ENCODE assay signal across 34 cellular contexts in genomic region chr11:60854140-60854846, GRCh38. TPM values are rescaled to one million over a fixed set of nuclear protein-coding genes. Genes with fewer than 3 reads are reported as not detected.
DNase-seq lines count a peak whose midpoint lies in the region; ATAC-seq, FAIRE-seq and TF ChIP-seq lines count a peak whose summit lies in the region.
"Had no signal": no experiment of that assay in that cellular context is flagged by ENCODE, and none has a peak within 500 bp of the region (broad histone marks: within the 10 kb centered on the region; RNA-seq: fewer than 3 reads in every experiment).

No MANE protein-coding gene starts in this region.

- FAIRE-seq in astrocyte (lab: Jason Lieb, UNC), result no peak
- FAIRE-seq: A549, endometrium had no signal

- 69 to 74% (median 71%) methylated on average over 8 of the region's 8 CpGs for WGBS in heart left ventricle, 4 donors
- WGBS in trophoblast cell (ENCODE audit: extremely low coverage, insufficient coverage, insufficient read length), result no CpG with 5 or more reads among the region's 8 CpGs

- intact Hi-C loops in heart left ventricle (cut with DNase I) (no loop called here), Right ventricle myocardium superior (cut with DNase I) (no loop called here)

- H3K14ac ChIP-seq in trophoblast cell (ENCODE audit: low read length), result no peak overlapping the region

- H4K12ac ChIP-seq in trophoblast cell (ENCODE audit: low read depth, low read length), result no peak overlapping the region

- no peak overlapping the region for H4K91ac ChIP-seq in trophoblast cell (ENCODE audit: low read depth, low read length)

- H3K9me3 ChIP-seq in heart left ventricle (no peaks in the 10 kb centered on the region), KOPT-K1 (ENCODE audit: insufficient read depth, low read length, poor library complexity, severe bottlenecking) (no peaks in the 10 kb centered on the region), astrocyte (ENCODE audit: insufficient read depth, low read depth, low read length) (no peaks in the 10 kb centered on the region), trophoblast cell (ENCODE audit: insufficient read depth, low read depth, low read length) (peaks cover 3% of the 10 kb centered on the region)
- H3K9me3 ChIP-seq: A549, ascending aorta, Caco-2, gastroesophageal sphincter, upper lobe of left lung had no signal

- H3K36me3 Mint-ChIP-seq in astrocyte (ENCODE audit: low read depth, unreplicated experiment), result peaks cover 14% of the 10 kb centered on the region

- H3K27me3 ChIP-seq in heart left ventricle (no peaks in the 10 kb centered on the region), astrocyte (ENCODE audit: insufficient read depth, low read length) (no peaks in the 10 kb centered on the region), trophoblast cell (ENCODE audit: insufficient read depth, low read length) (no peaks in the 10 kb centered on the region)
- H3K27me3 ChIP-seq: ascending aorta, upper lobe of left lung had no signal

- no peak overlapping the region for H2BK120ac ChIP-seq in trophoblast cell (ENCODE audit: insufficient read depth, low read length, poor library complexity)

- no peak overlapping the region for H2BK12ac ChIP-seq in trophoblast cell (ENCODE audit: low read length)

- no peak overlapping the region for H2BK5ac ChIP-seq in trophoblast cell (ENCODE audit: low read depth, low read length, poor library complexity)

- H3K9ac ChIP-seq in astrocyte (ENCODE audit: low read length) (no peak overlapping the region), trophoblast cell (ENCODE audit: low read length) (no peak overlapping the region)

- no peaks in the 10 kb centered on the region for H3K9me3 Mint-ChIP-seq in astrocyte (ENCODE audit: unreplicated experiment)
- H3K9me3 Mint-ChIP-seq: activated naive CD8-positive, alpha-beta T cell treated with anti-CD3 and anti-CD28 coated beads, Interleukin-2, amount 10 ng/mL, durations not matched to agents 7 days and 5 days; dendritic cell treated with granulocyte-macrophage colony-stimulating factor and Interleukin-4, amounts not matched to agents 40 ng/mL and 50 ng/mL, for 4 days; GM23338; immature natural killer cell; mesothelial cell of epicardium; nephron had no signal

- H3K4me3 ChIP-seq in heart left ventricle (peak overlapping the region in 9 of 12 donors; percentile 1 to 43 (median 33)), astrocyte (ENCODE audit: insufficient read depth, low read depth, low read length) (no peak overlapping the region), trophoblast cell (ENCODE audit: low read depth, low read length) (peak overlapping the region; percentile 10)
- H3K4me3 ChIP-seq: A549, ascending aorta, gastroesophageal sphincter, GM23338, upper lobe of left lung had no signal

- H3K4me2 ChIP-seq in astrocyte (ENCODE audit: low read length) (no peak overlapping the region), trophoblast cell (ENCODE audit: low read length) (no peak overlapping the region)
- H3K4me2 ChIP-seq: A549, GM23338 had no signal

- H3K18ac ChIP-seq in trophoblast cell (ENCODE audit: low read length), result no peak overlapping the region

- H3K4me1 Mint-ChIP-seq in astrocyte (ENCODE audit: low read depth, unreplicated experiment), result peaks cover 4% of the 10 kb centered on the region
- H3K4me1 Mint-ChIP-seq: immature natural killer cell had no signal

- H3K4me1 ChIP-seq in heart left ventricle (peaks cover 0 to 6% (median 0%) of the 10 kb centered on the region in 12 donors), astrocyte (ENCODE audit: insufficient read depth, low read length) (peaks cover 6% of the 10 kb centered on the region), trophoblast cell (ENCODE audit: control insufficient read depth in 1 of 2, insufficient read depth in 2 of 2, low read length in 2 of 2) (no peaks in the 10 kb centered on the region)
- H3K4me1 ChIP-seq: A549, ascending aorta, upper lobe of left lung had no signal

- TF ChIP-seq CTCF in heart left ventricle (IDR thresholded peaks at IDR 0.05) (no peak), astrocyte (IDR thresholded peaks at IDR 0.05; ENCODE audit: insufficient read depth, low read depth, low read length) (no peak), GM20000 (IDR thresholded peaks at IDR 0.05; ENCODE audit: extremely low read depth, missing control alignments) (no peak)

- DNase-seq in heart left ventricle, result peak in 1 of 5 donors; percentile 23
- DNase-seq in Right ventricle myocardium superior, result no peak
- DNase-seq in astrocyte (ENCODE audit: low read depth), result no peak
- DNase-seq in trophoblast cell, result no peak
- no peak for DNase-seq in mesenteric fat pad (ENCODE audit: low spot score)
- no peak for DNase-seq in GM20000 (ENCODE audit: low spot score)
- DNase-seq: activated CD4-positive, alpha-beta T cell treated with anti-CD3 and anti-CD28 coated beads, Interleukin-2, amount 50 U/mL, for 4 hours; activated gamma-delta T cell; activated naive CD8-positive, alpha-beta T cell treated with anti-CD3 and anti-CD28 coated beads, Interleukin-2, amount 10 ng/mL, durations not matched to agents 7 days and 5 days; Caco-2; central memory CD4-positive, alpha-beta T cell; DMS79; hypothalamus; immature natural killer cell; NCI-H1105 treated with DMSO at 0.1 percent for 48 hours; NCI-H1930; NCI-H524; PC-3; stimulated activated CD4-positive, alpha-beta T cell treated with anti-CD3 and anti-CD28 coated beads, Interleukin-2, amount 100 ng/mL, for 48 hours; T-helper 9 cell had no signal

- no peak overlapping the region for H2AFZ ChIP-seq in astrocyte (ENCODE audit: low read depth, low read length)
- no peak overlapping the region for H2AFZ ChIP-seq in trophoblast cell (ENCODE audit: insufficient read depth, low read length, poor library complexity)
- H2AFZ ChIP-seq: GM23338 had no signal

- no peaks in the 10 kb centered on the region for H3K79me2 ChIP-seq in astrocyte (ENCODE audit: insufficient read depth, low read length)
- H3K79me2 ChIP-seq in trophoblast cell (ENCODE audit: control insufficient read depth, insufficient read depth, low read length, poor library complexity), result no peaks in the 10 kb centered on the region

- H3K79me1 ChIP-seq in trophoblast cell (ENCODE audit: low read length), result no peaks in the 10 kb centered on the region

- H2AK5ac ChIP-seq in trophoblast cell (ENCODE audit: low read length), result no peak overlapping the region

- H4K20me1 ChIP-seq in astrocyte (ENCODE audit: insufficient read depth, low read length), result no peaks in the 10 kb centered on the region

- H3K27me3 Mint-ChIP-seq in astrocyte (ENCODE audit: low read depth, unreplicated experiment), result peaks cover 4% of the 10 kb centered on the region
- H3K27me3 Mint-ChIP-seq: activated naive CD8-positive, alpha-beta T cell treated with anti-CD3 and anti-CD28 coated beads, Interleukin-2, amount 10 ng/mL, durations not matched to agents 7 days and 5 days had no signal

- H3K4ac ChIP-seq in trophoblast cell (ENCODE audit: low read depth, low read length), result no peak overlapping the region

- H3K36me3 ChIP-seq in heart left ventricle (peaks cover 0 to 37% (median 29%) of the 10 kb centered on the region in 9 donors), KOPT-K1 (ENCODE audit: insufficient read depth, low read length) (peaks cover 38% of the 10 kb centered on the region), astrocyte (ENCODE audit: insufficient read depth, low read length) (peaks cover 4% of the 10 kb centered on the region), trophoblast cell (ENCODE audit: control insufficient read depth in 1 of 2, insufficient read depth in 2 of 2, low read length in 2 of 2) (peaks cover 22 to 28% of the 10 kb centered on the region in 2 experiments)

- H3K23ac ChIP-seq in trophoblast cell (ENCODE audit: low read length), result no peak overlapping the region

- no peak overlapping the region for H4K8ac ChIP-seq in trophoblast cell (ENCODE audit: low read depth, low read length)

- peak overlapping the region; percentile 26 for H3K27ac Mint-ChIP-seq in astrocyte (ENCODE audit: unreplicated experiment)
- H3K27ac Mint-ChIP-seq: activated naive CD8-positive, alpha-beta T cell treated with anti-CD3 and anti-CD28 coated beads, Interleukin-2, amount 10 ng/mL, durations not matched to agents 7 days and 5 days; dendritic cell treated with granulocyte-macrophage colony-stimulating factor and Interleukin-4, amounts not matched to agents 40 ng/mL and 50 ng/mL, for 4 days; GM23338; immature natural killer cell; mesothelial cell of epicardium had no signal

- no peak for TF ChIP-seq POLR2A in heart left ventricle (IDR thresholded peaks at IDR 0.05)

- no peak overlapping the region for H3K4me3 Mint-ChIP-seq in astrocyte (ENCODE audit: unreplicated experiment)
- H3K4me3 Mint-ChIP-seq: dendritic cell treated with granulocyte-macrophage colony-stimulating factor and Interleukin-4, amounts not matched to agents 40 ng/mL and 50 ng/mL, for 4 days; GM23338; immature natural killer cell had no signal

- peak in 1 of 4 donors; percentile 4 for ATAC-seq in heart left ventricle
- ATAC-seq in Right ventricle myocardium superior (ENCODE audit: poor library complexity), result no peak
- ATAC-seq in GM18861 (IDR thresholded peaks at IDR 0.05; ENCODE audit: unreplicated experiment), result no peak
- ATAC-seq: A549, gastroesophageal sphincter, GM23338, PC-3, right cardiac atrium had no signal

- peak overlapping the region in 2 of 12 donors; percentile 14 to 48 for H3K27ac ChIP-seq in heart left ventricle
- H3K27ac ChIP-seq in KOPT-K1 (ENCODE audit: low read depth, low read length, poor library complexity, severe bottlenecking), result peak overlapping the region; percentile 60
- no peak overlapping the region for H3K27ac ChIP-seq in astrocyte (ENCODE audit: low read depth, low read length)
- H3K27ac ChIP-seq in trophoblast cell (ENCODE audit: low read depth, low read length), result no peak overlapping the region
- H3K27ac ChIP-seq: A549, ascending aorta, gastroesophageal sphincter, HL-60, upper lobe of left lung had no signal

RNA-seq across cellular contexts. Expression of gene PTGDR2, which starts 1.5 kb away (rescaled TPM):
- total RNA-seq in heart left ventricle (1 to 10 TPM in 8 of 9 donors, under 1 TPM in 1; 0.61 to 7.9 (median 1.4) TPM), Right ventricle myocardium superior (3.0 TPM), astrocyte (not detected in 2 replicates), mesenteric fat pad (0.19 TPM)
- polyA plus RNA-seq in heart left ventricle, result 1 to 10 TPM in 1 of 2 donors, under 1 TPM in 1; 0.76 to 4.3 TPM
- 0.12 and 0.19 TPM in 2 replicates for polyA plus RNA-seq in trophoblast cell (2013)
- total RNA-seq: ascending aorta, osteoblast, PC-3 had no signal

RNA-seq across cellular contexts. Expression of gene CCDC86, which starts 12.4 kb away (rescaled TPM):
- 10 to 100 TPM in 5 of 9 donors, 1 to 10 TPM in 4; 6.0 to 26.7 (median 10.1) TPM for total RNA-seq in heart left ventricle
- polyA plus RNA-seq in heart left ventricle, result 10 to 100 TPM in 1 of 2 donors, 1 to 10 TPM in 1; 8.1 to 33.3 TPM
- total RNA-seq in Right ventricle myocardium superior, result 8.4 TPM
- 42.3 and 51.4 TPM in 2 replicates for total RNA-seq in astrocyte
- 35.1 and 37.2 TPM in 2 replicates for polyA plus RNA-seq in trophoblast cell (2013)
- total RNA-seq in mesenteric fat pad, result 40.4 TPM

RNA-seq across cellular contexts. Expression of gene ZP1, which starts 13.0 kb away (rescaled TPM):
- total RNA-seq in heart left ventricle, result under 1 TPM in 2 of 9 donors, not detected in 7; 0.30 to 0.95 TPM
- under 1 TPM; 0.15 to 0.33 TPM for polyA plus RNA-seq in heart left ventricle
- not detected for total RNA-seq in Right ventricle myocardium superior
- 0.43 TPM in 1 of 2 replicates, not detected in the other for total RNA-seq in astrocyte
- 0.08 and 0.18 TPM in 2 replicates for polyA plus RNA-seq in trophoblast cell (2013)
- total RNA-seq in mesenteric fat pad, result 1.4 TPM
- total RNA-seq: ascending aorta, Caco-2, gastroesophageal sphincter, GM23338, PC-3, right cardiac atrium, upper lobe of left lung had no signal
- polyA plus RNA-seq: GM23338, immature natural killer cell had no signal

RNA-seq across cellular contexts. Expression of gene PRPF19, which starts 52.1 kb away (rescaled TPM):
- 10 to 100 TPM; 30.8 to 72.0 (median 40.8) TPM for total RNA-seq in heart left ventricle
- polyA plus RNA-seq in heart left ventricle, result 10 to 100 TPM; 35.5 to 62.2 TPM
- total RNA-seq in Right ventricle myocardium superior, result 34.0 TPM
- total RNA-seq in astrocyte, result 58.4 and 61.9 TPM in 2 replicates
- 53.1 and 54.3 TPM in 2 replicates for polyA plus RNA-seq in trophoblast cell (2013)
- 68.3 TPM for total RNA-seq in mesenteric fat pad

RNA-seq across cellular contexts. Expression of gene TMEM109, which starts 59.7 kb away (rescaled TPM):
- total RNA-seq in heart left ventricle, result 100 to 1,000 TPM in 4 of 9 donors, 10 to 100 TPM in 5; 82.9 to 123 (median 96.3) TPM
- polyA plus RNA-seq in heart left ventricle, result 100 to 1,000 TPM in 1 of 2 donors, 10 to 100 TPM in 1; 71.8 to 131 TPM
- 82.2 TPM for total RNA-seq in Right ventricle myocardium superior
- 72.8 and 72.9 TPM in 2 replicates for total RNA-seq in astrocyte
- 82.6 and 93.9 TPM in 2 replicates for polyA plus RNA-seq in trophoblast cell (2013)
- total RNA-seq in mesenteric fat pad, result 116 TPM
